ENCODE assay signal across 1 cellular context in the genomic region with DNA sequence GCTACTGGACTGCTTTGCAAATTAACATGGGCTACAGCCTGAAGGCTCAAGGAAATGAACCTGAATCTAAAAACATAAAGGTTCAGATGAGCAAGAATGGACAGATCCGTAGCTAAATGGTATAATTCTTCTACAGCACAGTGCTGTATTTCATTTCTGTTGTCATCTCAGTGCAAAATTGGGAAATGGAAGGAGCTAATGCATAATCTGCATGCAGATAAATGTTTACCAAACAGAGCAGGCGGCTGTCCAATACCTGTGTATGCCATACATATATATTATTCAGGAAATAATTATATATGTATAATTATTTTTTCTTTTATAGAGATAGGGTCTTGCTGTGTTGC.
TF ChIP-seq lines count a peak whose summit lies in the region.

No MANE protein-coding gene starts in this region.

TF ChIP-seq in K562, 482 proteins besides CTCF, POLR2A, EP300 and RAD21:
- TF ChIP-seq ZNF263 (CRISPR knock-in tag; IDR thresholded peaks at IDR 0.05; ENCODE audit: borderline replicate concordance) = no peak
- TF ChIP-seq BDP1 (IDR thresholded peaks at IDR 0.05; ENCODE audit: insufficient read depth, insufficient read length) = no peak
- 0 out of 2 replicates have a peak, but pooled peaks have one; percentile 13 for TF ChIP-seq MGA (IDR thresholded peaks at IDR 0.05)
- peak; percentile 19; the same call in 1 of the 2 replicates for TF ChIP-seq DPF2 (IDR thresholded peaks at IDR 0.05)
- TF ChIP-seq ID3 (CRISPR knock-in tag; IDR thresholded peaks at IDR 0.05) = no peak
- no peak for TF ChIP-seq ID3 (tag; IDR thresholded peaks at IDR 0.05)
- TF ChIP-seq, protein P1, sequence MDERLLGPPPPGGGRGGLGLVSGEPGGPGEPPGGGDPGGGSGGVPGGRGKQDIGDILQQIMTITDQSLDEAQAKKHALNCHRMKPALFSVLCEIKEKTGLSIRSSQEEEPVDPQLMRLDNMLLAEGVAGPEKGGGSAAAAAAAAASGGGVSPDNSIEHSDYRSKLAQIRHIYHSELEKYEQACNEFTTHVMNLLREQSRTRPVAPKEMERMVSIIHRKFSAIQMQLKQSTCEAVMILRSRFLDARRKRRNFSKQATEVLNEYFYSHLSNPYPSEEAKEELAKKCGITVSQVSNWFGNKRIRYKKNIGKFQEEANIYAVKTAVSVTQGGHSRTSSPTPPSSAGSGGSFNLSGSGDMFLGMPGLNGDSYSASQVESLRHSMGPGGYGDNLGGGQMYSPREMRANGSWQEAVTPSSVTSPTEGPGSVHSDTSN (CRISPR knock-in tag; IDR thresholded peaks at IDR 0.05; ENCODE audit: low read depth) = no peak
- TF ChIP-seq, protein P1 (tag; conservative IDR thresholded peaks at IDR 0.05; ENCODE audit: low read depth) = 0 out of 2 replicates have a peak, but pooled peaks have one; percentile 27
TF ChIP-seq in K562: peak in this region for 3.
